Comparison of ENCODE assay signal across 12 cellular contexts in genomic region chr9:69204869-69205268, GRCh38. TPM values are rescaled to one million over a fixed set of nuclear protein-coding genes. Genes with fewer than 3 reads are reported as not detected.
DNase-seq lines count a peak whose midpoint lies in the region; ATAC-seq and TF ChIP-seq lines count a peak whose summit lies in the region.
"Had no signal": no experiment of that assay in that cellular context is flagged by ENCODE, and none has a peak within 500 bp of the region (broad histone marks: within the 10 kb centered on the region; RNA-seq: fewer than 3 reads in every experiment).

No MANE protein-coding gene starts in this region.

- in situ Hi-C loops in HAP-1 (cut with MboI; ENCODE audit: low sequenced_read_pairs), result loop anchor here (5.0 kb wide), 1 partner anchor 148 kb away; no protein-coding TSS in a partner anchor

- DNase-seq in LHCN-M2 (ENCODE audit: low read depth), result peak; percentile 25
- peak; percentile 60 for DNase-seq in epithelial cell of esophagus (ENCODE audit: low read depth)
- DNase-seq in left lung, result no peak
- no peak for DNase-seq in HAP-1 (ENCODE audit: low spot score in 2 of 2)
- DNase-seq in activated CD4-positive, alpha-beta T cell treated with anti-CD3 and anti-CD28 coated beads, Interleukin-2, amount 10 ng/mL, durations not matched to agents 7 days and 5 days, result no peak
- DNase-seq: activated T-cell treated with anti-CD3 and anti-CD28 coated beads, Interleukin-2, amount 50 U/mL, for 4 hours; DMS79 treated with DMSO at 0.1 percent for 48 hours; stimulated activated CD4-positive, alpha-beta T cell treated with anti-CD3 and anti-CD28 coated beads, Interleukin-2, amount 100 ng/mL, for 48 hours had no signal

- H3K27me3 ChIP-seq in left lung (no peaks in the 10 kb centered on the region), HAP-1 (ENCODE audit: low read depth) (no peaks in the 10 kb centered on the region)

- no peaks in the 10 kb centered on the region for H3K36me3 ChIP-seq in left lung
- no peaks in the 10 kb centered on the region for H3K36me3 ChIP-seq in HAP-1 (replicated peaks)

- intact Hi-C loops in left lung (cut with DNase I), result no loop called here

- no peaks in the 10 kb centered on the region for H3K27me3 Mint-ChIP-seq in activated T-helper 17 cell treated with anti-CD3 and anti-CD28 coated beads, Interleukin-2, amount 50 U/mL, for 72 hours
- no peaks in the 10 kb centered on the region for H3K27me3 Mint-ChIP-seq in activated CD4-positive, alpha-beta T cell treated with anti-CD3 and anti-CD28 coated beads, Interleukin-2, amount 10 ng/mL, durations not matched to agents 7 days and 5 days

- no peak overlapping the region for H3K27ac Mint-ChIP-seq in activated T-helper 17 cell treated with anti-CD3 and anti-CD28 coated beads, Interleukin-2, amount 50 U/mL, for 72 hours
- H3K27ac Mint-ChIP-seq in activated CD4-positive, alpha-beta T cell treated with anti-CD3 and anti-CD28 coated beads, Interleukin-2, amount 10 ng/mL, durations not matched to agents 7 days and 5 days, result no peak overlapping the region
- H3K27ac Mint-ChIP-seq: T-helper 1 cell treated with Interleukin-12 subunit alpha and Interleukin-12 subunit beta and Interleukin-4 antibody, amounts not matched to agents 30 μg/mL and 1 μg/mL, for 36 hours had no signal

- POLR2A ChIA-PET in activated CD4-positive, alpha-beta T cell treated with anti-CD3 and anti-CD28 coated beads, Interleukin-2, amount 10 ng/mL, durations not matched to agents 7 days and 5 days (lab: Charles Lee), result no interaction called here

- H3K9me3 ChIP-seq in left lung (no peaks in the 10 kb centered on the region), HAP-1 (no peaks in the 10 kb centered on the region)

- peak; percentile 50 for ATAC-seq in left lung
- no peak for ATAC-seq in activated T-helper 17 cell treated with anti-CD3 and anti-CD28 coated beads, Interleukin-2, amount 50 U/mL, for 72 hours (replicated peaks)
- ATAC-seq in HG03457 (IDR thresholded peaks at IDR 0.05; ENCODE audit: unreplicated experiment), result no peak
- ATAC-seq: activated T-cell treated with anti-CD3 and anti-CD28 coated beads, Interleukin-2, amount 50 U/mL, for 4 hours had no signal

- H3K27ac ChIP-seq in left lung (peak overlapping the region; percentile 15 to 35), temporal lobe (ENCODE audit: low read depth, low read length) (peak overlapping the region; percentile 82)

- H3K4me3 ChIP-seq in epithelial cell of esophagus (ENCODE audit: low read length), result no peak overlapping the region
- no peak overlapping the region for H3K4me3 ChIP-seq in left lung
- no peak overlapping the region for H3K4me3 ChIP-seq in HAP-1

- CTCF ChIA-PET in activated CD4-positive, alpha-beta T cell treated with anti-CD3 and anti-CD28 coated beads, Interleukin-2, amount 10 ng/mL, durations not matched to agents 7 days and 5 days (lab: Charles Lee), result interaction anchor here (0.6 to 2.3 kb wide), 2 partner anchors 154 to 169 kb away, joined by 3 to 7 read pairs; partner anchors contain the start of gene FXN

- no peaks in the 10 kb centered on the region for H3K36me3 Mint-ChIP-seq in activated T-helper 17 cell treated with anti-CD3 and anti-CD28 coated beads, Interleukin-2, amount 50 U/mL, for 72 hours (ENCODE audit: low read depth)
- no peaks in the 10 kb centered on the region for H3K36me3 Mint-ChIP-seq in activated CD4-positive, alpha-beta T cell treated with anti-CD3 and anti-CD28 coated beads, Interleukin-2, amount 10 ng/mL, durations not matched to agents 7 days and 5 days (ENCODE audit: low read depth)

- H3K9me3 Mint-ChIP-seq in activated T-helper 17 cell treated with anti-CD3 and anti-CD28 coated beads, Interleukin-2, amount 50 U/mL, for 72 hours, result no peaks in the 10 kb centered on the region
- no peaks in the 10 kb centered on the region for H3K9me3 Mint-ChIP-seq in activated CD4-positive, alpha-beta T cell treated with anti-CD3 and anti-CD28 coated beads, Interleukin-2, amount 10 ng/mL, durations not matched to agents 7 days and 5 days
- H3K9me3 Mint-ChIP-seq: activated T-cell treated with anti-CD3 and anti-CD28 coated beads, Interleukin-2, amount 50 U/mL, for 4 hours; T-helper 1 cell treated with Interleukin-12 subunit alpha and Interleukin-12 subunit beta and Interleukin-4 antibody, amounts not matched to agents 30 μg/mL and 1 μg/mL, for 36 hours had no signal

- H3K4me3 Mint-ChIP-seq in activated T-helper 17 cell treated with anti-CD3 and anti-CD28 coated beads, Interleukin-2, amount 50 U/mL, for 72 hours, result no peak overlapping the region
- H3K4me3 Mint-ChIP-seq in activated CD4-positive, alpha-beta T cell treated with anti-CD3 and anti-CD28 coated beads, Interleukin-2, amount 10 ng/mL, durations not matched to agents 7 days and 5 days, result no peak overlapping the region
- H3K4me3 Mint-ChIP-seq: activated T-cell treated with anti-CD3 and anti-CD28 coated beads, Interleukin-2, amount 50 U/mL, for 4 hours; T-helper 1 cell treated with Interleukin-12 subunit alpha and Interleukin-12 subunit beta and Interleukin-4 antibody, amounts not matched to agents 30 μg/mL and 1 μg/mL, for 36 hours had no signal

- H3K4me1 ChIP-seq in left lung (peaks cover 0 to 11% of the 10 kb centered on the region in 2 donors), HAP-1 (peaks cover 4% of the 10 kb centered on the region)

- no peak for TF ChIP-seq CTCF in epithelial cell of esophagus (IDR thresholded peaks at IDR 0.05; ENCODE audit: insufficient read depth, low read depth, low read length, missing control alignments)
- no peak for TF ChIP-seq CTCF in left lung (IDR thresholded peaks at IDR 0.05)

- peaks cover 4% of the 10 kb centered on the region for H3K4me1 Mint-ChIP-seq in activated T-helper 17 cell treated with anti-CD3 and anti-CD28 coated beads, Interleukin-2, amount 50 U/mL, for 72 hours
- H3K4me1 Mint-ChIP-seq in activated CD4-positive, alpha-beta T cell treated with anti-CD3 and anti-CD28 coated beads, Interleukin-2, amount 10 ng/mL, durations not matched to agents 7 days and 5 days, result peaks cover 15% of the 10 kb centered on the region

RNA-seq across cellular contexts. Expression of gene TJP2, which starts 30.8 kb away (rescaled TPM):
- total RNA-seq in LHCN-M2 (2014; rRNA removed), result 25.7 and 28.2 TPM in 2 replicates
- 16.9 TPM for polyA plus RNA-seq in LHCN-M2 (2012)
- total RNA-seq in left lung, result 100 to 1,000 TPM in 1 of 2 donors, 10 to 100 TPM in 1; 93.0 to 116 TPM
- total RNA-seq in temporal lobe, result 5.9 TPM
- 10 to 100 TPM; 25.9 to 27.3 TPM for total RNA-seq in activated T-helper 17 cell treated with anti-CD3 and anti-CD28 coated beads, Interleukin-2, amount 50 U/mL, for 72 hours
- 10 to 100 TPM; 21.4 to 24.5 TPM for total RNA-seq in activated CD4-positive, alpha-beta T cell treated with anti-CD3 and anti-CD28 coated beads, Interleukin-2, amount 10 ng/mL, durations not matched to agents 7 days and 5 days

Comparison
In these comparisons a context has a peak if more than half of its experiments do, and no peak if none do; other contexts are left out.
1. DNase-seq: peak in LHCN-M2 (single experiment) and epithelial cell of esophagus (single experiment); none in left lung (0 of 2), HAP-1 (0 of 2) and activated CD4-positive, alpha-beta T cell treated with anti-CD3 and anti-CD28 coated beads, Interleukin-2, amount 10 ng/mL, durations not matched to agents 7 days and 5 days (single experiment).